In genomic region chr1:53946252-53947171, GRCh38 we compare ENCODE assay signal across 8 cellular contexts. TPM values are rescaled to one million over a fixed set of nuclear protein-coding genes. Genes with fewer than 3 reads are reported as not detected.
A peak's percentile ranks its signal among the peaks of the same experiment; 100 is the strongest.
DNase-seq lines count a peak whose midpoint lies in the region; ATAC-seq, FAIRE-seq and TF ChIP-seq lines count a peak whose summit lies in the region.

Gene LRRC42 (plus strand): TSS chr1:53946350. CDS start chr1:53952000, 5,650 bp downstream.

- H3K4me1 ChIP-seq in ovary (ENCODE audit: insufficient read depth), result peaks cover 11% of the 10 kb centered on the region

- DNase-seq in NCI-H748 (lab: John Stamatoyannopoulos, UW; ENCODE audit: unreplicated experiment) (peak; percentile 24), NCI-H748 treated with DMSO at 0.1 percent for 48 hours (lab: John Stamatoyannopoulos, UW) (no peak), GM20000 (ENCODE audit: low spot score) (peak; percentile 98), WTC11 (ENCODE audit: low spot score) (no peak), frontal cortex (ENCODE audit: low spot score in 2 of 2) (peak; percentile 91 to 95), ovary (no peak)
- no peak for DNase-seq in activated effector memory CD4-positive, alpha-beta T cell treated with anti-CD3 and anti-CD28 coated beads, Interleukin-2, amount 50 U/mL, for 16 hours

- H3K36me3 Mint-ChIP-seq in WTC11, result no peaks in the 10 kb centered on the region

- no peaks in the 10 kb centered on the region for H3K27me3 Mint-ChIP-seq in WTC11 (ENCODE audit: low read depth)

- no peaks in the 10 kb centered on the region for H3K9me3 Mint-ChIP-seq in WTC11

- no peak for TF ChIP-seq EP300 in ovary (IDR thresholded peaks at IDR 0.05)

- peak within 1 kb of the TSS; percentile 88 to 89 for H3K27ac ChIP-seq in ovary

- H3K36me3 ChIP-seq in ovary, result no peaks in the 10 kb centered on the region

- TF ChIP-seq POLR2A in ovary (IDR thresholded peaks at IDR 0.05), result no peak

- no peaks in the 10 kb centered on the region for H3K27me3 ChIP-seq in ovary

- peaks cover 64% of the 10 kb centered on the region for H3K4me1 Mint-ChIP-seq in WTC11

- CTCF ChIA-PET in WTC11 (lab: Charles Lee), result interaction anchor here (0.6 to 4.1 kb wide), 27 partner anchors 12 to 603 kb away, joined by 3 to 51 read pairs (median 5); partner anchors contain the start of gene YIPF1

- intact Hi-C loops in ovary (cut with DNase I), result loop anchor here in 3 of 4 donors (5.0 kb wide), 2 partner anchors 49 to 59 kb away; partner anchors contain the start of gene YIPF1 (in 2 of the 3)

- peak within 1 kb of the TSS; percentile 68 for H3K27ac Mint-ChIP-seq in WTC11

- H3K4me3 ChIP-seq in ovary, result peak within 1 kb of the TSS; percentile 84

- ATAC-seq in HG03565 (IDR thresholded peaks at IDR 0.05; ENCODE audit: unreplicated experiment) (peak; percentile 42), WTC11 (peak; percentile 70)

- TF ChIP-seq CTCF in GM20000 (IDR thresholded peaks at IDR 0.05; ENCODE audit: extremely low read depth, missing control alignments) (no peak), WTC11 (IDR thresholded peaks at IDR 0.05) (no peak), ovary (IDR thresholded peaks at IDR 0.05) (peak in 1 of 3 donors; percentile 14)

- POLR2A ChIA-PET in WTC11 (lab: Charles Lee), result interaction anchor here (1.3 to 1.5 kb wide), 4 partner anchors 57 to 109 kb away, joined by 4 to 8 read pairs (median 6); partner anchors contain the start of genes NDC1 and YIPF1

- peak within 1 kb of the TSS; percentile 87 for H3K4me3 Mint-ChIP-seq in WTC11

- FAIRE-seq in frontal cortex (lab: Jason Lieb, UNC), result no peak

- no peaks in the 10 kb centered on the region for H3K9me3 ChIP-seq in ovary

- 1 to 2% (median 1%) methylated on average over 51 to 58 of the region's 58 CpGs for WGBS in ovary, 3 donors

TF ChIP-seq in WTC11, 78 proteins besides CTCF, POLR2A, EP300 and RAD21:
- TF ChIP-seq NFYB (CRISPR knock-in tag; conservative IDR thresholded peaks at IDR 0.05; ENCODE audit: low read depth) (no peak), GRHL2 (CRISPR knock-in tag; IDR thresholded peaks at IDR 0.05; ENCODE audit: insufficient replicate concordance, severe bottlenecking) (no peak), ARID4B (CRISPR knock-in tag; IDR thresholded peaks at IDR 0.05; ENCODE audit: borderline replicate concordance) (0 out of 2 replicates have a peak, but pooled peaks have one; percentile 8), KAT7 (CRISPR knock-in tag; IDR thresholded peaks at IDR 0.05; ENCODE audit: borderline replicate concordance) (no peak), SP1 (CRISPR knock-in tag; conservative IDR thresholded peaks at IDR 0.05) (peak; percentile 24; the same call in 1 of the 2 replicates), MXD4 (CRISPR knock-in tag; IDR thresholded peaks at IDR 0.05; ENCODE audit: borderline replicate concordance) (no peak)
- TF ChIP-seq, protein P1, sequence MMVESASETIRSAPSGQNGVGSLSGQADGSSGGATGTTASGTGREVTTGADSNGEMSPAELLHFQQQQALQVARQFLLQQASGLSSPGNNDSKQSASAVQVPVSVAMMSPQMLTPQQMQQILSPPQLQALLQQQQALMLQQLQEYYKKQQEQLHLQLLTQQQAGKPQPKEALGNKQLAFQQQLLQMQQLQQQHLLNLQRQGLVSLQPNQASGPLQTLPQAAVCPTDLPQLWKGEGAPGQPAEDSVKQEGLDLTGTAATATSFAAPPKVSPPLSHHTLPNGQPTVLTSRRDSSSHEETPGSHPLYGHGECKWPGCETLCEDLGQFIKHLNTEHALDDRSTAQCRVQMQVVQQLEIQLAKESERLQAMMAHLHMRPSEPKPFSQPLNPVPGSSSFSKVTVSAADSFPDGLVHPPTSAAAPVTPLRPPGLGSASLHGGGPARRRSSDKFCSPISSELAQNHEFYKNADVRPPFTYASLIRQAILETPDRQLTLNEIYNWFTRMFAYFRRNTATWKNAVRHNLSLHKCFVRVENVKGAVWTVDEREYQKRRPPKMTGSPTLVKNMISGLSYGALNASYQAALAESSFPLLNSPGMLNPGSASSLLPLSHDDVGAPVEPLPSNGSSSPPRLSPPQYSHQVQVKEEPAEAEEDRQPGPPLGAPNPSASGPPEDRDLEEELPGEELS (CRISPR knock-in tag; IDR thresholded peaks at IDR 0.05), result peak; percentile 47; the same call in 1 of the 2 replicates

RNA-seq across cellular contexts. Expression of gene LRRC42, which starts in this region (rescaled TPM):
- total RNA-seq in WTC11 (2021) (38.1 to 39.1 TPM (median 38.6 TPM) in 3 replicates), frontal cortex (21.2 TPM), ovary (10 to 100 TPM; 14.5 to 29.1 (median 20.8) TPM)
- 10 to 100 TPM; 17.1 to 22.3 TPM for polyA plus RNA-seq in ovary

Comparison
In these comparisons a context has a peak if more than half of its experiments do, and no peak if none do; other contexts are left out.
1. DNase-seq: peak in NCI-H748 (single experiment), GM20000 (single experiment) and frontal cortex (2 of 2); none in NCI-H748 treated with DMSO at 0.1 percent for 48 hours (single experiment), WTC11 (single experiment), ovary (0 of 5) and activated effector memory CD4-positive, alpha-beta T cell treated with anti-CD3 and anti-CD28 coated beads, Interleukin-2, amount 50 U/mL, for 16 hours (single experiment).